In genomic region chr4:175691791-175692190, GRCh38 we compare ENCODE assay signal across 19 cellular contexts.
"Had no signal": no experiment of that assay in that cellular context is flagged by ENCODE, and none has a peak within 500 bp of the region (broad histone marks: within the 10 kb centered on the region; RNA-seq: fewer than 3 reads in every experiment).

No MANE protein-coding gene starts in this region.

- DNase-seq: natural killer cell; occipital lobe; ovary; posterior cingulate gyrus; psoas muscle; right cardiac atrium; right lobe of liver; sigmoid colon; small intestine; stimulated activated CD4-positive, alpha-beta T cell treated with anti-CD3 and anti-CD28 coated beads, Interleukin-15, amount 100 ng/mL, for 24 hours; stimulated activated CD4-positive, alpha-beta T cell treated with anti-CD3 and anti-CD28 coated beads, Interleukin-2, amount 100 ng/mL, for 24 hours; stimulated activated CD4-positive, alpha-beta T cell treated with anti-CD3 and anti-CD28 coated beads, Interleukin-2, amount 100 ng/mL, for 48 hours; stimulated activated CD4-positive, alpha-beta T cell treated with anti-CD3 and anti-CD28 coated beads, Interleukin-4, amount 100 ng/mL, for 24 hours; stimulated activated naive B cell treated with anti-CD40 and anti-IgM and Interleukin-4, amounts not matched to agents 10 μg/mL and 1 μg/mL and 100 μg/mL, for 72 hours; stimulated activated naive CD4-positive, alpha-beta T cell treated with Interleukin-2 at 50 U/mL for 16 hours; stomach; thyroid gland; trophoblast cell; upper lobe of left lung had no signal
